In genomic region chr1:216290074-216290473, GRCh38 we compare ENCODE assay signal across 7 cellular contexts.
"Had no signal": no experiment of that assay in that cellular context is flagged by ENCODE, and none has a peak within 500 bp of the region (broad histone marks: within the 10 kb centered on the region; RNA-seq: fewer than 3 reads in every experiment).

No MANE protein-coding gene starts in this region.

- H3K27ac ChIP-seq: HL-60, KMS-11 had no signal

- FAIRE-seq: HepG2, HTR-8/SVneo had no signal

- H3K4me2 ChIP-seq: KMS-11 had no signal

- DNase-seq: IMR-90, KBM-7, KG1 had no signal

- ATAC-seq: HepG2 had no signal

- H3K9ac ChIP-seq: KMS-11 had no signal
